In genomic region chr10:102644646-102645387, GRCh38 we compare ENCODE assay signal across 8 cellular contexts. TPM values are rescaled to one million over a fixed set of nuclear protein-coding genes. Genes with fewer than 3 reads are reported as not detected.
DNase-seq lines count a peak whose midpoint lies in the region; ATAC-seq and TF ChIP-seq lines count a peak whose summit lies in the region.

No MANE protein-coding gene starts in this region.

- peak overlapping the region; percentile 90 for H3K4me3 ChIP-seq in PC-3 (ENCODE audit: low read length)
- H3K4me3 ChIP-seq in fibroblast of lung (replicated peaks in 1 of 4; ENCODE audit: control extremely low read depth in 1 of 4, insufficient read depth in 1 of 4, low read depth in 3 of 4, low read length in 4 of 4), result peak overlapping the region; percentile 81 to 98 (median 90)

- H3K27me3 Mint-ChIP-seq in activated T-helper 17 cell treated with anti-CD3 and anti-CD28 coated beads, Interleukin-2, amount 50 U/mL, for 72 hours, result no peaks in the 10 kb centered on the region
- no peaks in the 10 kb centered on the region for H3K27me3 Mint-ChIP-seq in natural killer cell (ENCODE audit: low read depth in 2 of 2)
- no peaks in the 10 kb centered on the region for H3K27me3 Mint-ChIP-seq in stimulated activated naive CD8-positive, alpha-beta T cell treated with anti-CD3 and anti-CD28 coated beads, Interleukin-15, Interleukin-2, amounts not matched to agents 100 ng/mL and 50 ng/mL, for 24 hours

- H3K9me3 ChIP-seq in PC-3 (ENCODE audit: low read length), result no peaks in the 10 kb centered on the region
- H3K9me3 ChIP-seq in fibroblast of lung (ENCODE audit: control insufficient read depth, insufficient read depth, low read depth, low read length), result no peaks in the 10 kb centered on the region

- ATAC-seq in PC-3, result peak; percentile 1; the same call in 1 of the 2 replicates
- ATAC-seq in activated T-helper 17 cell treated with anti-CD3 and anti-CD28 coated beads, Interleukin-2, amount 50 U/mL, for 72 hours (replicated peaks), result peak; percentile 6
- peak; percentile 5 to 27 (median 23) for ATAC-seq in natural killer cell
- no peak for ATAC-seq in GM21381 (IDR thresholded peaks at IDR 0.05; ENCODE audit: unreplicated experiment)

- H3K27me3 ChIP-seq in PC-3 (ENCODE audit: low read length) (no peaks in the 10 kb centered on the region), fibroblast of lung (ENCODE audit: control insufficient read depth, insufficient read depth, low read length) (no peaks in the 10 kb centered on the region)

- H3K4me2 ChIP-seq in PC-3 (ENCODE audit: low read length), result peak overlapping the region; percentile 95
- H3K4me2 ChIP-seq in fibroblast of lung (ENCODE audit: extremely low read depth, insufficient read depth, low read length), result peak overlapping the region; percentile 79

- H3K9ac ChIP-seq in PC-3 (ENCODE audit: low read length), result peak overlapping the region; percentile 93
- H3K9ac ChIP-seq in fibroblast of lung (ENCODE audit: insufficient read depth, low read length), result peak overlapping the region; percentile 90

- H3F3A ChIP-seq in PC-3 (ENCODE audit: low read length, unreplicated experiment), result no peaks in the 10 kb centered on the region

- peaks cover 49% of the 10 kb centered on the region for H3K36me3 Mint-ChIP-seq in activated T-helper 17 cell treated with anti-CD3 and anti-CD28 coated beads, Interleukin-2, amount 50 U/mL, for 72 hours (ENCODE audit: low read depth)
- H3K36me3 Mint-ChIP-seq in natural killer cell, result no peaks in the 10 kb centered on the region
- peaks cover 8% of the 10 kb centered on the region for H3K36me3 Mint-ChIP-seq in stimulated activated naive CD8-positive, alpha-beta T cell treated with anti-CD3 and anti-CD28 coated beads, Interleukin-15, Interleukin-2, amounts not matched to agents 100 ng/mL and 50 ng/mL, for 24 hours (ENCODE audit: low read depth)

- H2AFZ ChIP-seq in PC-3 (ENCODE audit: low read length) (peak overlapping the region; percentile 67), fibroblast of lung (ENCODE audit: low read length) (no peak overlapping the region)

- no peaks in the 10 kb centered on the region for H3K9me2 ChIP-seq in PC-3 (replicated peaks; ENCODE audit: low read length)

- peak overlapping the region; percentile 97 for H3K27ac Mint-ChIP-seq in activated T-helper 17 cell treated with anti-CD3 and anti-CD28 coated beads, Interleukin-2, amount 50 U/mL, for 72 hours
- H3K27ac Mint-ChIP-seq in natural killer cell, result peak overlapping the region; percentile 99
- peak overlapping the region; percentile 84 for H3K27ac Mint-ChIP-seq in stimulated activated naive CD8-positive, alpha-beta T cell treated with anti-CD3 and anti-CD28 coated beads, Interleukin-15, Interleukin-2, amounts not matched to agents 100 ng/mL and 50 ng/mL, for 24 hours

- TF ChIP-seq CTCF in PC-3 (conservative IDR thresholded peaks at IDR 0.05; ENCODE audit: low read depth, low read length), result peak; percentile 61
- peak; percentile 33 to 41 for TF ChIP-seq CTCF in fibroblast of lung (conservative IDR thresholded peaks at IDR 0.05 in 1 of 2, IDR thresholded peaks at IDR 0.05 in 1 of 2; ENCODE audit: low read depth in 1 of 2, low read length in 2 of 2)
- peak; percentile 38 for TF ChIP-seq CTCF in natural killer cell (IDR thresholded peaks at IDR 0.05)

- peak overlapping the region; percentile 99 for H3K4me3 Mint-ChIP-seq in activated T-helper 17 cell treated with anti-CD3 and anti-CD28 coated beads, Interleukin-2, amount 50 U/mL, for 72 hours
- peak overlapping the region; percentile 99 for H3K4me3 Mint-ChIP-seq in natural killer cell
- peak overlapping the region; percentile 98 for H3K4me3 Mint-ChIP-seq in stimulated activated naive CD8-positive, alpha-beta T cell treated with anti-CD3 and anti-CD28 coated beads, Interleukin-15, Interleukin-2, amounts not matched to agents 100 ng/mL and 50 ng/mL, for 24 hours

- intact Hi-C loops in PC-3 (cut with micrococcal nuclease), result loop anchor here (10.0 kb wide), 1 partner anchor 50 kb away; no protein-coding TSS in a partner anchor
- intact Hi-C loops in natural killer cell (cut with micrococcal nuclease), result loop anchor here (5.0 to 10.0 kb wide), 4 partner anchors 250 to 720 kb away; partner anchors contain the start of genes CNNM2, GBF1, NFKB2 and PITX3

- POLR2A ChIA-PET in PC-3 (lab: Charles Lee; ENCODE audit: unreplicated experiment), result no interaction called here

- H3K79me2 ChIP-seq in PC-3 (ENCODE audit: low read length) (peaks cover 59% of the 10 kb centered on the region), fibroblast of lung (ENCODE audit: control insufficient read depth, insufficient read depth, low read length) (peaks cover 51% of the 10 kb centered on the region)

- no TSS peak for BruUV-seq in PC-3 (replicated peaks; lab: Mats Ljungman, UMichigan)

- no peaks in the 10 kb centered on the region for H3K9me3 Mint-ChIP-seq in activated T-helper 17 cell treated with anti-CD3 and anti-CD28 coated beads, Interleukin-2, amount 50 U/mL, for 72 hours
- H3K9me3 Mint-ChIP-seq in natural killer cell, result no peaks in the 10 kb centered on the region
- H3K9me3 Mint-ChIP-seq in stimulated activated naive CD8-positive, alpha-beta T cell treated with anti-CD3 and anti-CD28 coated beads, Interleukin-15, Interleukin-2, amounts not matched to agents 100 ng/mL and 50 ng/mL, for 24 hours, result no peaks in the 10 kb centered on the region

- H3K4me1 ChIP-seq in PC-3 (ENCODE audit: insufficient read depth, low read length) (peaks cover 7% of the 10 kb centered on the region), fibroblast of lung (ENCODE audit: control insufficient read depth, extremely low read depth, insufficient read depth, low read length) (peaks cover 25% of the 10 kb centered on the region)

- H4K20me1 ChIP-seq in PC-3 (ENCODE audit: low read length) (peaks cover 24% of the 10 kb centered on the region; the same call in 1 of the 2 replicates), fibroblast of lung (ENCODE audit: control insufficient read depth, extremely low read depth, insufficient read depth, low read length) (peaks cover 2% of the 10 kb centered on the region)

- H3K27ac ChIP-seq in PC-3 (ENCODE audit: low read length), result peak overlapping the region; percentile 96
- peak overlapping the region; percentile 94 for H3K27ac ChIP-seq in fibroblast of lung (ENCODE audit: insufficient read depth, low read length)

- peaks cover 33% of the 10 kb centered on the region for H3K4me1 Mint-ChIP-seq in activated T-helper 17 cell treated with anti-CD3 and anti-CD28 coated beads, Interleukin-2, amount 50 U/mL, for 72 hours
- peaks cover 53 to 58% of the 10 kb centered on the region in 2 donors for H3K4me1 Mint-ChIP-seq in natural killer cell
- peaks cover 41% of the 10 kb centered on the region for H3K4me1 Mint-ChIP-seq in stimulated activated naive CD8-positive, alpha-beta T cell treated with anti-CD3 and anti-CD28 coated beads, Interleukin-15, Interleukin-2, amounts not matched to agents 100 ng/mL and 50 ng/mL, for 24 hours (ENCODE audit: low read depth)

- CTCF ChIA-PET in PC-3 (lab: Charles Lee), result interaction anchor here (0.6 kb wide), 1 partner anchor 70 kb away, joined by 3 read pairs; no protein-coding TSS in a partner anchor

- no peaks in the 10 kb centered on the region; the same call in 1 of the 2 replicates for H3K36me3 ChIP-seq in PC-3 (ENCODE audit: low read depth, low read length)
- peaks cover 11% of the 10 kb centered on the region for H3K36me3 ChIP-seq in fibroblast of lung (ENCODE audit: control insufficient read depth, insufficient read depth, low read length)

- peak; percentile 93 for DNase-seq in DMS 273 (lab: John Stamatoyannopoulos, UW; ENCODE audit: unreplicated experiment)
- DNase-seq in HuH-7 (ENCODE audit: low spot score), result peak; percentile 83
- peak; percentile 77 for DNase-seq in PC-3
- DNase-seq in fibroblast of lung (ENCODE audit: low read depth in 2 of 2), result peak; percentile 70 to 73
- peak; percentile 66 for DNase-seq in natural killer cell

RNA-seq across cellular contexts. Expression of gene TRIM8, which starts 0.5 kb away (rescaled TPM):
- 61.4 and 103 TPM in 2 replicates for total RNA-seq in PC-3 (2014; rRNA removed)
- total RNA-seq in activated T-helper 17 cell treated with anti-CD3 and anti-CD28 coated beads, Interleukin-2, amount 50 U/mL, for 72 hours, result 10 to 100 TPM; 60.0 to 73.9 TPM
- 80.9 and 143 TPM in 2 replicates for total RNA-seq in fibroblast of lung
- 93.2 and 152 TPM in 2 replicates for polyA plus RNA-seq in fibroblast of lung
- polyA plus RNA-seq in fibroblast of lung (2012), result 166 and 220 TPM in 2 replicates
- polyA minus RNA-seq in fibroblast of lung (ENCODE audit: low replicate concordance), result 118 and 164 TPM in 2 replicates
- total RNA-seq in natural killer cell, result 10 to 100 TPM; 81.9 to 87.8 (median 86.2) TPM
